In the genomic region with DNA sequence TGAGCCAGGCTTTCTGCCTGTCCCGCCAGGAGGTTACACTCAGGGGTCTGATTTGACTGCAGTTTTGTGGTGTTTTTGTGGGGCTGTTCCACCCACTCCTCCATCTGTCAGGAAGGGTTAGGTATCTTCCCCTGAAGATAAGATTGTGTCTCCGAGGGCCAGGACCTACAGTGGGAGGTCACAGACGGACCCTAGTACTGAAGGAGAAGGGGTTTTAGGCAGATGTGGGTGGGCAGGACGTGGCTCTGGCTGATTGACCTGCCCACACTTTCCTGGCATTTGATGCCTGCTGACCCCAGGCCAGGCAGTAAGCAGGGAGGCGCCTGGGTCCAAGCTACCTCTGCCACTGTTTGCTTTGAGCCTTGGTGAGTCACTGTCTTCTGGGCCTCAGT, we compare ENCODE assay signal across 11 cellular contexts. TPM values are rescaled to one million over a fixed set of nuclear protein-coding genes. Genes with fewer than 3 reads are reported as not detected.
A peak's percentile ranks its signal among the peaks of the same experiment; 100 is the strongest.
DNase-seq lines count a peak whose midpoint lies in the region; ATAC-seq, FAIRE-seq and TF ChIP-seq lines count a peak whose summit lies in the region.
"Had no signal": no experiment of that assay in that cellular context is flagged by ENCODE, and none has a peak within 500 bp of the region (broad histone marks: within the 10 kb centered on the region; RNA-seq: fewer than 3 reads in every experiment).

No MANE protein-coding gene starts in this region.

- no peaks in the 10 kb centered on the region for H3K27me3 ChIP-seq in muscle layer of duodenum (ENCODE audit: low read depth, low read length)
- H3K27me3 ChIP-seq: pancreas had no signal

- H3K9me3 ChIP-seq in muscle layer of duodenum (ENCODE audit: control insufficient read depth in 1 of 2, low read length in 2 of 2) (no peaks in the 10 kb centered on the region), kidney (ENCODE audit: control insufficient read depth in 1 of 2, low read length in 2 of 2) (no peaks in the 10 kb centered on the region)
- H3K9me3 ChIP-seq: pancreas had no signal

- TF ChIP-seq CTCF in GM12865 (IDR thresholded peaks at IDR 0.05; ENCODE audit: insufficient read depth, low read depth, low read length, missing control alignments), result no peak
- no peak for TF ChIP-seq CTCF in kidney (IDR thresholded peaks at IDR 0.05; ENCODE audit: borderline replicate concordance, extremely low read depth, insufficient read depth)

- no peaks in the 10 kb centered on the region for H3K27me3 Mint-ChIP-seq in activated naive CD8-positive, alpha-beta T cell treated with anti-CD3 and anti-CD28 coated beads, Interleukin-2, amount 50 U/mL, for 24 hours

- DNase-seq in Ammon's horn (ENCODE audit: low spot score), result peak; percentile 2
- no peak for DNase-seq in GM12865 (ENCODE audit: low read depth)
- no peak for DNase-seq in activated naive CD8-positive, alpha-beta T cell treated with anti-CD3 and anti-CD28 coated beads, Interleukin-2, amount 50 U/mL, for 24 hours
- DNase-seq in NK-92 treated with Interleukin-12 subunit alpha and Interleukin-12 subunit beta, amount 100 ng/mL, for 24 hours (lab: John Stamatoyannopoulos, UW), result no peak
- DNase-seq in NCI-H2171 (lab: John Stamatoyannopoulos, UW), result no peak
- DNase-seq in AG08395 (ENCODE audit: low spot score), result no peak
- DNase-seq in kidney, result no peak
- DNase-seq: islet precursor cell, NCI-H2029, pancreas had no signal

- H3K27ac ChIP-seq in muscle layer of duodenum (ENCODE audit: low read length) (peak overlapping the region; percentile 87), kidney (ENCODE audit: low read depth in 2 of 2, low read length in 2 of 2) (peak overlapping the region in 1 of 2 donors; percentile 48)

- no peaks in the 10 kb centered on the region for H3K4me1 ChIP-seq in muscle layer of duodenum (ENCODE audit: control insufficient read depth in 1 of 2, insufficient read depth in 2 of 2, low read length in 2 of 2)
- peaks cover 0 to 15% of the 10 kb centered on the region in 2 donors for H3K4me1 ChIP-seq in kidney (ENCODE audit: control insufficient read depth in 1 of 2, insufficient read depth in 1 of 2, low read depth in 1 of 2, low read length in 2 of 2)

- peaks cover 93% of the 10 kb centered on the region for H3K4me1 Mint-ChIP-seq in activated naive CD8-positive, alpha-beta T cell treated with anti-CD3 and anti-CD28 coated beads, Interleukin-2, amount 50 U/mL, for 24 hours

- H3K4me3 ChIP-seq in GM12865 (ENCODE audit: low read depth, low read length) (peak overlapping the region; percentile 50), muscle layer of duodenum (ENCODE audit: low read depth in 1 of 2, low read length in 2 of 2) (peak overlapping the region; percentile 21 to 26), kidney (ENCODE audit: low read length in 2 of 2) (no peak overlapping the region)
- H3K4me3 ChIP-seq: pancreas had no signal

- H3K27ac Mint-ChIP-seq in activated naive CD8-positive, alpha-beta T cell treated with anti-CD3 and anti-CD28 coated beads, Interleukin-2, amount 50 U/mL, for 24 hours, result peak overlapping the region; percentile 98

- intact Hi-C loops in kidney (cut with DNase I), result no loop called here

- peak overlapping the region; percentile 93 for H3K4me3 Mint-ChIP-seq in activated naive CD8-positive, alpha-beta T cell treated with anti-CD3 and anti-CD28 coated beads, Interleukin-2, amount 50 U/mL, for 24 hours

- no peaks in the 10 kb centered on the region for H3K9me3 Mint-ChIP-seq in activated naive CD8-positive, alpha-beta T cell treated with anti-CD3 and anti-CD28 coated beads, Interleukin-2, amount 50 U/mL, for 24 hours

- H3K36me3 Mint-ChIP-seq in activated naive CD8-positive, alpha-beta T cell treated with anti-CD3 and anti-CD28 coated beads, Interleukin-2, amount 50 U/mL, for 24 hours (ENCODE audit: low read depth), result peaks cover 40% of the 10 kb centered on the region

- no peaks in the 10 kb centered on the region for H3K36me3 ChIP-seq in muscle layer of duodenum (ENCODE audit: control insufficient read depth in 1 of 2, insufficient read depth in 2 of 2, low read length in 2 of 2)
- H3K36me3 ChIP-seq in kidney (ENCODE audit: control insufficient read depth in 1 of 2, insufficient read depth in 2 of 2, low read length in 2 of 2), result peaks cover 4 to 11% of the 10 kb centered on the region in 2 donors

- ATAC-seq in activated naive CD8-positive, alpha-beta T cell treated with anti-CD3 and anti-CD28 coated beads, Interleukin-2, amount 50 U/mL, for 24 hours, result no peak

- no peak overlapping the region for H3K9ac ChIP-seq in kidney (ENCODE audit: low read length in 2 of 2)

- FAIRE-seq in kidney (lab: Jason Lieb, UNC), result no peak
- FAIRE-seq: pancreas had no signal

RNA-seq across cellular contexts. Expression of a gene that starts 13.9 kb away (rescaled TPM):
- total RNA-seq in kidney, result 58.1 TPM
- 39.5 TPM for polyA plus RNA-seq in kidney (ENCODE audit: insufficient read depth, low read depth, low replicate concordance)

Comparison
In these comparisons a context has a peak if more than half of its experiments do, and no peak if none do; other contexts are left out.
1. H3K4me3 ChIP-seq: peak in GM12865 (single experiment) and muscle layer of duodenum (2 of 2); none in kidney (0 of 2).